ENCODE assay signal across 1 cellular context in the genomic region with DNA sequence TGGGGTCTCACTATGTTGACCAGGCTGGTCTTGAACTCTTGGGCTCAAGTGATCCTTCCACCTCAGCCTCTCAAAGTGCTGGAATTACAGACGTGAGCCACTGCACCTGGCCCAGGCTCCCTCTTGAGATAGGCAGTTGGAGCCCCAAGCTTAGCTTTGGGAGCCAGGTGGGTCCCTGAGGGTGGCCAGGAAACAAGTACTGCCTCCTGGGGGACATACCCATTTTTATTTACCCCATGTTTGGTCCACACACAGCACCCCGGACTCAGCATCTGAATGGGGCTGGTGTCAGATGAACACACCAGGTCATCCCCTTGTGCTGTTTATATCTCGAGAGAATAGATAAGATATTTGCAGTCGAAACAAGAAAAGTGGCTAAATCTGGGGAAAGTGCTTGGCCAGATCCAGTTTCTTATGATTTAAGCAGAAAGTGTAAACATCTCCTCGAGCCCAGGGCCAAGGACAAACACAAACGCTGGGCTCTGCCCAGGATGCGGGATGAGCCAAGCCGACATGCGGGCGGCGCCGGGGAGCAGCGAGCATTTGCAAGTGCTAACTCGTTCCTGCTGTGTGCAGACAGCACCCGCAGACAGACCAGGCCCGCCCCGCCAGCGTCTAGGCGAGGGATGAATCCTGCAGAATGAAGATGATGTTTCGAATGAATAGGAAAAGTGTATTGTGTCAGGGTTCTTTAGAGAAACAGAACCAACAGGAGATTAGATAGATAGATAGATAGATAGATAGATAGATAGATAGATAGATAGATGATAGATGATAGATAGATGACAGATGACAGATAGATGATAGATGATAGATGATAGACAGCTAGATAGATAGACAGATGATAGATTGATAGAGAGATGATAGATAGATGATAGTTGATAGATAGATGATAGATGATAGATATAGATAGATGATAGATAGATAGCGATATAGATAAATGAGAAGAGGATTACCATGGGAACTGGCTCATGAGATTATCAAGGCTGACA.
TF ChIP-seq lines count a peak whose summit lies in the region.

No MANE protein-coding gene starts in this region.

TF ChIP-seq in WTC11, 78 proteins besides CTCF, POLR2A, EP300 and RAD21 (continued from another document):
- TF ChIP-seq, protein P1, sequence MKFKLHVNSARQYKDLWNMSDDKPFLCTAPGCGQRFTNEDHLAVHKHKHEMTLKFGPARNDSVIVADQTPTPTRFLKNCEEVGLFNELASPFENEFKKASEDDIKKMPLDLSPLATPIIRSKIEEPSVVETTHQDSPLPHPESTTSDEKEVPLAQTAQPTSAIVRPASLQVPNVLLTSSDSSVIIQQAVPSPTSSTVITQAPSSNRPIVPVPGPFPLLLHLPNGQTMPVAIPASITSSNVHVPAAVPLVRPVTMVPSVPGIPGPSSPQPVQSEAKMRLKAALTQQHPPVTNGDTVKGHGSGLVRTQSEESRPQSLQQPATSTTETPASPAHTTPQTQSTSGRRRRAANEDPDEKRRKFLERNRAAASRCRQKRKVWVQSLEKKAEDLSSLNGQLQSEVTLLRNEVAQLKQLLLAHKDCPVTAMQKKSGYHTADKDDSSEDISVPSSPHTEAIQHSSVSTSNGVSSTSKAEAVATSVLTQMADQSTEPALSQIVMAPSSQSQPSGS (CRISPR knock-in tag; IDR thresholded peaks at IDR 0.05; ENCODE audit: borderline replicate concordance, low read depth) = no peak
- 0 out of 2 replicates have a peak, but pooled peaks have one; percentile 35 for TF ChIP-seq GTF2I (CRISPR knock-in tag; conservative IDR thresholded peaks at IDR 0.05)
- TF ChIP-seq ELF4 (CRISPR knock-in tag; IDR thresholded peaks at IDR 0.05; ENCODE audit: low read depth) = no peak
- TF ChIP-seq, protein P2, sequence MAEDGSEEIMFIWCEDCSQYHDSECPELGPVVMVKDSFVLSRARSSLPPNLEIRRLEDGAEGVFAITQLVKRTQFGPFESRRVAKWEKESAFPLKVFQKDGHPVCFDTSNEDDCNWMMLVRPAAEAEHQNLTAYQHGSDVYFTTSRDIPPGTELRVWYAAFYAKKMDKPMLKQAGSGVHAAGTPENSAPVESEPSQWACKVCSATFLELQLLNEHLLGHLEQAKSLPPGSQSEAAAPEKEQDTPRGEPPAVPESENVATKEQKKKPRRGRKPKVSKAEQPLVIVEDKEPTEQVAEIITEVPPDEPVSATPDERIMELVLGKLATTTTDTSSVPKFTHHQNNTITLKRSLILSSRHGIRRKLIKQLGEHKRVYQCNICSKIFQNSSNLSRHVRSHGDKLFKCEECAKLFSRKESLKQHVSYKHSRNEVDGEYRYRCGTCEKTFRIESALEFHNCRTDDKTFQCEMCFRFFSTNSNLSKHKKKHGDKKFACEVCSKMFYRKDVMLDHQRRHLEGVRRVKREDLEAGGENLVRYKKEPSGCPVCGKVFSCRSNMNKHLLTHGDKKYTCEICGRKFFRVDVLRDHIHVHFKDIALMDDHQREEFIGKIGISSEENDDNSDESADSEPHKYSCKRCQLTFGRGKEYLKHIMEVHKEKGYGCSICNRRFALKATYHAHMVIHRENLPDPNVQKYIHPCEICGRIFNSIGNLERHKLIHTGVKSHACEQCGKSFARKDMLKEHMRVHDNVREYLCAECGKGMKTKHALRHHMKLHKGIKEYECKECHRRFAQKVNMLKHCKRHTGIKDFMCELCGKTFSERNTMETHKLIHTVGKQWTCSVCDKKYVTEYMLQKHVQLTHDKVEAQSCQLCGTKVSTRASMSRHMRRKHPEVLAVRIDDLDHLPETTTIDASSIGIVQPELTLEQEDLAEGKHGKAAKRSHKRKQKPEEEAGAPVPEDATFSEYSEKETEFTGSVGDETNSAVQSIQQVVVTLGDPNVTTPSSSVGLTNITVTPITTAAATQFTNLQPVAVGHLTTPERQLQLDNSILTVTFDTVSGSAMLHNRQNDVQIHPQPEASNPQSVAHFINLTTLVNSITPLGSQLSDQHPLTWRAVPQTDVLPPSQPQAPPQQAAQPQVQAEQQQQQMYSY (CRISPR knock-in tag; IDR thresholded peaks at IDR 0.05) = no peak
- TF ChIP-seq ZNF121 (CRISPR knock-in tag; IDR thresholded peaks at IDR 0.05) = peak; percentile 49; the same call in 1 of the 2 replicates
- TF ChIP-seq, protein P3, sequence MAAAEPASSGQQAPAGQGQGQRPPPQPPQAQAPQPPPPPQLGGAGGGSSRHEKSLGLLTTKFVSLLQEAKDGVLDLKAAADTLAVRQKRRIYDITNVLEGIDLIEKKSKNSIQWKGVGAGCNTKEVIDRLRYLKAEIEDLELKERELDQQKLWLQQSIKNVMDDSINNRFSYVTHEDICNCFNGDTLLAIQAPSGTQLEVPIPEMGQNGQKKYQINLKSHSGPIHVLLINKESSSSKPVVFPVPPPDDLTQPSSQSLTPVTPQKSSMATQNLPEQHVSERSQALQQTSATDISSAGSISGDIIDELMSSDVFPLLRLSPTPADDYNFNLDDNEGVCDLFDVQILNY (CRISPR knock-in tag; IDR thresholded peaks at IDR 0.05) = no peak
- no peak for TF ChIP-seq NR1H2 (CRISPR knock-in tag; IDR thresholded peaks at IDR 0.05)
- peak; percentile 81 for TF ChIP-seq ZNF423 (CRISPR knock-in tag; IDR thresholded peaks at IDR 0.05)
- no peak for TF ChIP-seq TEAD1 (CRISPR knock-in tag; IDR thresholded peaks at IDR 0.05)
- TF ChIP-seq NFATC4 (CRISPR knock-in tag; IDR thresholded peaks at IDR 0.05) = no peak
